Comparison of ENCODE assay signal across 8 cellular contexts in genomic region chr12:45727994-45728624, GRCh38. TPM values are rescaled to one million over a fixed set of nuclear protein-coding genes. Genes with fewer than 3 reads are reported as not detected.
DNase-seq lines count a peak whose midpoint lies in the region; ATAC-seq and TF ChIP-seq lines count a peak whose summit lies in the region.

No MANE protein-coding gene starts in this region.

- peaks cover 38% of the 10 kb centered on the region for H3K4me1 ChIP-seq in DOHH2 (ENCODE audit: control insufficient read depth, low read length)
- H3K4me1 ChIP-seq in body of pancreas = peaks cover 40% of the 10 kb centered on the region
- H3K4me1 ChIP-seq in lung (ENCODE audit: control insufficient read depth in 2 of 2, insufficient read depth in 2 of 2, low read length in 2 of 2) = peaks cover 0 to 2% of the 10 kb centered on the region in 2 donors
- peaks cover 12 to 44% (median 32%) of the 10 kb centered on the region in 4 donors for H3K4me1 ChIP-seq in transverse colon

- peak overlapping the region; percentile 95 for H3K27ac ChIP-seq in DOHH2 (ENCODE audit: low read depth, low read length)
- H3K27ac ChIP-seq in body of pancreas = peak overlapping the region; percentile 97 to 100 (median 98)
- H3K27ac ChIP-seq in lung (ENCODE audit: low read depth in 1 of 2, low read length in 1 of 2) = peak overlapping the region; percentile 99 to 100
- H3K27ac ChIP-seq in transverse colon = peak overlapping the region; percentile 97 to 100 (median 100)

- H3F3A ChIP-seq in DOHH2 (ENCODE audit: control insufficient read depth, insufficient read depth) = peaks cover 16% of the 10 kb centered on the region

- intact Hi-C loops in body of pancreas (cut with DNase I) (no loop called here), transverse colon (cut with DNase I; ENCODE audit: low total_unique reads) (loop anchor here (10.0 kb wide), 1 partner anchor 183 kb away; no protein-coding TSS in a partner anchor)

- H3K79me2 ChIP-seq in DOHH2 (ENCODE audit: control insufficient read depth, low read length) = peaks cover 74% of the 10 kb centered on the region

- H3K4me3 ChIP-seq in DOHH2 (ENCODE audit: low read length) = peak overlapping the region; percentile 76
- peak overlapping the region in 1 of 2 donors; percentile 34 for H3K4me3 ChIP-seq in body of pancreas
- peak overlapping the region; percentile 84 for H3K4me3 ChIP-seq in lung
- peak overlapping the region; percentile 81 to 95 (median 92) for H3K4me3 ChIP-seq in transverse colon

- in situ Hi-C loops in transverse colon (cut with MboI; ENCODE audit: low pct_ligation_motif_present in 1 of 4, low pct_unique_long_range_greater_than_20kb in 1 of 4, low sequenced_read_pairs in 3 of 4) = loop anchor here in 1 of 4 donors (25.0 kb wide), 1 partner anchor 659 kb away; no protein-coding TSS in a partner anchor

- H3K9me3 ChIP-seq in DOHH2 (ENCODE audit: control insufficient read depth, insufficient read depth, low read length) (no peaks in the 10 kb centered on the region), body of pancreas (no peaks in the 10 kb centered on the region), lung (ENCODE audit: control insufficient read depth in 2 of 2, insufficient read depth in 1 of 2, low read length in 1 of 2) (no peaks in the 10 kb centered on the region), transverse colon (no peaks in the 10 kb centered on the region)

- H3K4me2 ChIP-seq in DOHH2 (ENCODE audit: low read length) = peak overlapping the region; percentile 94

- no peaks in the 10 kb centered on the region for H3K27me3 ChIP-seq in DOHH2 (ENCODE audit: control insufficient read depth, low read length)
- H3K27me3 ChIP-seq in body of pancreas = no peaks in the 10 kb centered on the region
- H3K27me3 ChIP-seq in lung (ENCODE audit: control insufficient read depth, insufficient read depth) = no peaks in the 10 kb centered on the region
- H3K27me3 ChIP-seq in transverse colon = no peaks in the 10 kb centered on the region

- H4K20me1 ChIP-seq in DOHH2 (ENCODE audit: control insufficient read depth, insufficient read depth, low read depth, low read length) = 0 out of 2 replicates have a peak, but pooled peaks cover 3% of the 10 kb centered on the region

- H3K36me3 ChIP-seq in DOHH2 (ENCODE audit: control insufficient read depth, low read length) = peaks cover 39% of the 10 kb centered on the region
- no peaks in the 10 kb centered on the region for H3K36me3 ChIP-seq in body of pancreas (replicated peaks in 1 of 2; ENCODE audit: insufficient read depth in 1 of 2, low read depth in 2 of 2)
- H3K36me3 ChIP-seq in lung (ENCODE audit: control insufficient read depth in 2 of 2, insufficient read depth in 2 of 2, low read length in 2 of 2) = no peaks in the 10 kb centered on the region
- H3K36me3 ChIP-seq in transverse colon = no peaks in the 10 kb centered on the region

- TF ChIP-seq CTCF in DOHH2 (IDR thresholded peaks at IDR 0.05; ENCODE audit: low read depth, low read length, poor library complexity, severe bottlenecking) = no peak
- TF ChIP-seq CTCF in body of pancreas (IDR thresholded peaks at IDR 0.05) = no peak
- TF ChIP-seq CTCF in lung (IDR thresholded peaks at IDR 0.05; ENCODE audit: control extremely low read depth, extremely low read depth) = no peak
- TF ChIP-seq CTCF in transverse colon (IDR thresholded peaks at IDR 0.05) = no peak

- peak; percentile 21 for DNase-seq in HuH-7.5 (ENCODE audit: low spot score)
- no peak for DNase-seq in body of pancreas
- no peak for DNase-seq in lung (ENCODE audit: low spot score)
- DNase-seq in transverse colon = no peak
- DNase-seq in HPDE6-E6E7 (ENCODE audit: extremely low spot score) = no peak
- DNase-seq in mesenteric fat pad (ENCODE audit: low spot score) = no peak

- no peak for TF ChIP-seq POLR2A in body of pancreas (IDR thresholded peaks at IDR 0.05)
- no peak for TF ChIP-seq POLR2A in transverse colon (IDR thresholded peaks at IDR 0.05)

- ATAC-seq in body of pancreas = no peak
- no peak for ATAC-seq in lung (ENCODE audit: insufficient read depth, low FRiP score)
- no peak for ATAC-seq in HG03108 (IDR thresholded peaks at IDR 0.05; ENCODE audit: unreplicated experiment)

- TF ChIP-seq EP300 in transverse colon (IDR thresholded peaks at IDR 0.05; ENCODE audit: low read depth) = no peak

- H3K9me2 ChIP-seq in DOHH2 (replicated peaks; ENCODE audit: control insufficient read depth, low read length) = no peaks in the 10 kb centered on the region

- 0% methylated on average over 16 of the region's 16 CpGs for WGBS in body of pancreas, 2 donors
- WGBS in lung, 2 donors = 0% methylated on average over 16 of the region's 16 CpGs
- 1% methylated on average over 16 of the region's 16 CpGs for WGBS in transverse colon (ENCODE audit: low coverage in 1 of 2), 2 donors

RNA-seq across cellular contexts. Expression of gene ARID2, which starts 1.4 kb away (rescaled TPM):
- total RNA-seq in body of pancreas (10 to 100 TPM; 19.1 to 26.2 TPM), lung (10 to 100 TPM; 27.0 to 79.2 TPM), transverse colon (10 to 100 TPM; 22.9 to 39.9 (median 33.8) TPM), mesenteric fat pad (26.0 TPM)
- 1 to 10 TPM; 5.3 to 8.0 TPM for polyA plus RNA-seq in lung
